In the genomic region with DNA sequence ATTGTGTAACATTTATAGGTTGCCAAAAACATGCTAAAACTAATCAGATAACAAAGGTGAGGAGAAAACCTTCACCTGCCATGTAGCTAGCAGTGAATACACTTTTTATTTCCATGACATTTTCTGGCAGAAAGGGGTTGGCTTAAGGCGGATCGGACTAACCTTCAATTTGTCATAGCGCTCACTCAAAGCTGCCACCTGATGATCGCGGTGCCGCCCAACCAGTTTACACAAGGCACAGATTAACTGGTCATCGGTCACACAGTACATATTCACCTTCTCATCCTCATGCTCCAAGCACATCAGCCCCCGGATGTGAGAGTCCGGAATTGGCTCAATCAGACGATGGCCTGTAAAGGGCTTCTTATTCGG, we compare ENCODE assay signal across 23 cellular contexts. TPM values are rescaled to one million over a fixed set of nuclear protein-coding genes. Genes with fewer than 3 reads are reported as not detected.
"Had no signal": no experiment of that assay in that cellular context is flagged by ENCODE, and none has a peak within 500 bp of the region (broad histone marks: within the 10 kb centered on the region; RNA-seq: fewer than 3 reads in every experiment).

No MANE protein-coding gene starts in this region.

- H3K9me3 ChIP-seq: psoas muscle, thoracic aorta, upper lobe of right lung had no signal

- ATAC-seq: foreskin keratinocyte; psoas muscle; sciatic nerve; stimulated activated effector memory CD8-positive, alpha-beta T cell treated with anti-CD3 and anti-CD28 coated beads, Interleukin-12 subunit alpha, Interleukin-12 subunit beta, amount 100 ng/mL, for 72 hours; upper lobe of right lung had no signal

- H3K27ac ChIP-seq: dorsolateral prefrontal cortex, epithelial cell of prostate, foreskin keratinocyte, hepatocyte, psoas muscle, thoracic aorta, upper lobe of right lung had no signal

- H3K4me2 ChIP-seq: hepatocyte, smooth muscle cell had no signal

- H3K4me3 ChIP-seq: dorsolateral prefrontal cortex, hepatocyte, psoas muscle, smooth muscle cell, thoracic aorta, upper lobe of right lung had no signal

- DNase-seq: activated B cell treated with CpG ODN at 0.5 μM for 24 hours; activated CD4-positive, alpha-beta memory T cell treated with anti-CD3 and anti-CD28 coated beads for 36 hours; activated CD4-positive, alpha-beta T cell treated with anti-CD3 and anti-CD28 coated beads for 4 hours; activated naive CD8-positive, alpha-beta T cell treated with anti-CD3 and anti-CD28 coated beads for 36 hours; activated T-cell treated with anti-CD3 and anti-CD28 coated beads for 4 hours; amniotic stem cell; central memory CD4-positive, alpha-beta T cell; dorsolateral prefrontal cortex; foreskin keratinocyte; islet precursor cell; mammary epithelial cell; psoas muscle; stimulated activated CD4-positive, alpha-beta T cell treated with anti-CD3 and anti-CD28 coated beads, Interleukin-4, amount 100 ng/mL, for 24 hours; upper lobe of right lung had no signal

- H3K27me3 ChIP-seq: foreskin keratinocyte, hepatocyte, upper lobe of right lung had no signal

- H3K4me1 ChIP-seq: psoas muscle, upper lobe of right lung had no signal

- H3K36me3 Mint-ChIP-seq: activated CD4-positive, alpha-beta memory T cell treated with anti-CD3 and anti-CD28 coated beads for 36 hours; activated naive CD8-positive, alpha-beta T cell treated with anti-CD3 and anti-CD28 coated beads for 36 hours; stimulated activated effector memory CD8-positive, alpha-beta T cell treated with anti-CD3 and anti-CD28 coated beads, Interleukin-12 subunit alpha, Interleukin-12 subunit beta, amount 100 ng/mL, for 72 hours had no signal

- H3K4me3 Mint-ChIP-seq: activated B cell treated with CpG ODN at 0.5 μM for 24 hours; activated CD4-positive, alpha-beta memory T cell treated with anti-CD3 and anti-CD28 coated beads for 36 hours; activated naive CD8-positive, alpha-beta T cell treated with anti-CD3 and anti-CD28 coated beads for 36 hours; activated T-helper 1 cell treated with anti-CD3 and anti-CD28 coated beads, Interleukin-12 subunit alpha, Interleukin-12 subunit beta, Interleukin-2, Interleukin-4 antibody, amounts not matched to agents 30 ng/mL and 10 ng/mL and 1 ng/mL, durations not matched to agents 14 hours and 24 hours and 36 hours; stimulated activated effector memory CD8-positive, alpha-beta T cell treated with anti-CD3 and anti-CD28 coated beads, Interleukin-12 subunit alpha, Interleukin-12 subunit beta, amount 100 ng/mL, for 72 hours; T-helper 2 cell treated with Interferon-gamma antibody and Interleukin-4, amounts not matched to agents 5 μg/mL and 100 μg/mL, for 36 hours had no signal

- H3K27ac Mint-ChIP-seq: activated B cell treated with CpG ODN at 0.5 μM for 24 hours; activated CD4-positive, alpha-beta memory T cell treated with anti-CD3 and anti-CD28 coated beads for 36 hours; activated naive CD8-positive, alpha-beta T cell treated with anti-CD3 and anti-CD28 coated beads for 36 hours; activated T-helper 1 cell treated with anti-CD3 and anti-CD28 coated beads, Interleukin-12 subunit alpha, Interleukin-12 subunit beta, Interleukin-2, Interleukin-4 antibody, amounts not matched to agents 30 ng/mL and 10 ng/mL and 1 ng/mL, durations not matched to agents 14 hours and 24 hours and 36 hours; stimulated activated effector memory CD8-positive, alpha-beta T cell treated with anti-CD3 and anti-CD28 coated beads, Interleukin-12 subunit alpha, Interleukin-12 subunit beta, amount 100 ng/mL, for 72 hours; T-helper 2 cell treated with Interferon-gamma antibody and Interleukin-4, amounts not matched to agents 5 μg/mL and 100 μg/mL, for 36 hours had no signal

- H3K27me3 Mint-ChIP-seq: activated B cell treated with CpG ODN at 0.5 μM for 24 hours; activated CD4-positive, alpha-beta memory T cell treated with anti-CD3 and anti-CD28 coated beads for 36 hours; activated naive CD8-positive, alpha-beta T cell treated with anti-CD3 and anti-CD28 coated beads for 36 hours had no signal

- H3K9me3 Mint-ChIP-seq: activated B cell treated with CpG ODN at 0.5 μM for 24 hours; activated naive CD8-positive, alpha-beta T cell treated with anti-CD3 and anti-CD28 coated beads for 36 hours; activated T-helper 1 cell treated with anti-CD3 and anti-CD28 coated beads, Interleukin-12 subunit alpha, Interleukin-12 subunit beta, Interleukin-2, Interleukin-4 antibody, amounts not matched to agents 30 ng/mL and 10 ng/mL and 1 ng/mL, durations not matched to agents 14 hours and 24 hours and 36 hours; T-helper 2 cell treated with Interferon-gamma antibody and Interleukin-4, amounts not matched to agents 5 μg/mL and 100 μg/mL, for 36 hours had no signal

- H3K36me3 ChIP-seq: thoracic aorta, upper lobe of right lung had no signal

- FAIRE-seq: colon had no signal

- H3K4me1 Mint-ChIP-seq: activated B cell treated with CpG ODN at 0.5 μM for 24 hours; activated naive CD8-positive, alpha-beta T cell treated with anti-CD3 and anti-CD28 coated beads for 36 hours; stimulated activated effector memory CD8-positive, alpha-beta T cell treated with anti-CD3 and anti-CD28 coated beads, Interleukin-12 subunit alpha, Interleukin-12 subunit beta, amount 100 ng/mL, for 72 hours had no signal

RNA-seq across cellular contexts. Expression of gene MID1, which starts 53.7 kb away (rescaled TPM):
- total RNA-seq: activated T-helper 1 cell treated with anti-CD3 and anti-CD28 coated beads, Interleukin-12 subunit alpha, Interleukin-12 subunit beta, Interleukin-2, Interleukin-4 antibody, amounts not matched to agents 30 ng/mL and 10 ng/mL and 1 ng/mL, durations not matched to agents 14 hours and 24 hours and 36 hours had no signal
